ENCODE assay signal across 14 cellular contexts in the genomic region with DNA sequence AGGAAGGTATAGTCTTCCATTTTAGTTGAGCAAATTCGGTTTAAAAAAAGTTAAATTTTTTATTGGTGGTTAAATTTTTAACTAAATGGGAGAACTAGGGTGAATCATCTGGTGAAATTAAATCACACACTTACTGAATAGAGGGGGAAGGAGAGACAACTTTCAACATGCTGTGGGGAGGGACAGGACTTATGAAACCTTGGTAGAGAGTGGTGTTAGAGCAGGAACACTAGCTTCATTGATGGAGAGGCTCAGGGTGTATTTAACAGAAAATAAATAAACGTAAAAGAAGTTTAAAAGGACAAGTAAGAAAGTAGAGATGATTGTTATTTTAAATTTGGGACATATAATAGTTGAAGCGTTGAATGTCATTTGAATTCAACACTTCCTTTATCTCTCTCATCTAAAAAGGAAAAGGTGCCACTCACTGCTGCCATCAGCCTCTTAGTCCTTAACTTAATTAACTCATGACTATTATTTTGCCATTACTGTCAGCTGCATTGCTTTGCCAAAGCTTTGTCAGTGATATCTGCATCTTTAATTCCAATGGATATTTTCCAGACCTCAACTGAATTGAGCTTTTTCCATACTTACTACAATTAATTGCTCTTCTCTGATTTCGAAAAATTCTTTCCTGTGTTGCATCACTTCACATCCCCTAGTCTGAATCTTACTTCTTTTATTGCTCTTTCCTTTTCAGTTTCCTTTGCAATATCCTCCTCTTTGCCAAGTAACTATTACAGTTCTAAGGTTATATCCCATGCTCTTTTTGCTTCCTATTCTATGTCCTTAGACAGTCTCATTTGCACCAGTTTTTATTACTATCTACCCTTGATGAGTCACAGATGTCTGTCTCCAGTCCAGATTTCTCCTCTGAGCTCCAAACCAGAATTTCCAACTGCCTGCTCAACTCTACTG.
A peak's percentile ranks its signal among the peaks of the same experiment; 100 is the strongest.
DNase-seq lines count a peak whose midpoint lies in the region; ATAC-seq, FAIRE-seq and TF ChIP-seq lines count a peak whose summit lies in the region.
"Had no signal": no experiment of that assay in that cellular context is flagged by ENCODE, and none has a peak within 500 bp of the region (broad histone marks: within the 10 kb centered on the region; RNA-seq: fewer than 3 reads in every experiment).

No MANE protein-coding gene starts in this region.

- no peaks in the 10 kb centered on the region for H3K9me3 ChIP-seq in left lung
- H3K9me3 ChIP-seq in CD4-positive, alpha-beta memory T cell (ENCODE audit: control insufficient read depth in 1 of 2, low read length in 2 of 2) = no peaks in the 10 kb centered on the region

- CTCF ChIA-PET in CD4-positive, alpha-beta memory T cell (lab: Charles Lee; ENCODE audit: partially characterized antibody) = no interaction called here

- peak overlapping the region in 1 of 2 donors; percentile 70 for H3K27ac ChIP-seq in left lung
- H3K27ac ChIP-seq in CD4-positive, alpha-beta memory T cell (ENCODE audit: low read depth, low read length) = no peak overlapping the region

- H3K9me3 Mint-ChIP-seq in CD4-positive, alpha-beta memory T cell = peaks cover 0 to 7% (median 5%) of the 10 kb centered on the region in 8 donors
- H3K9me3 Mint-ChIP-seq: stimulated activated naive CD8-positive, alpha-beta T cell treated with anti-CD3 and anti-CD28 coated beads, Interleukin-15, Interleukin-2, amounts not matched to agents 100 ng/mL and 50 ng/mL, for 24 hours had no signal

- H3K27me3 ChIP-seq in bronchial epithelial cell (ENCODE audit: control insufficient read depth, insufficient read depth, low read length) = no peaks in the 10 kb centered on the region
- no peaks in the 10 kb centered on the region for H3K27me3 ChIP-seq in left lung
- H3K27me3 ChIP-seq in CD4-positive, alpha-beta memory T cell (ENCODE audit: insufficient read depth, low read length) = no peaks in the 10 kb centered on the region

- no peak for TF ChIP-seq CTCF in bronchial epithelial cell (IDR thresholded peaks at IDR 0.05; ENCODE audit: insufficient read depth, low read length, severe bottlenecking)
- no peak for TF ChIP-seq CTCF in left lung (IDR thresholded peaks at IDR 0.05)

- H3K36me3 Mint-ChIP-seq in CD4-positive, alpha-beta memory T cell = no peaks in the 10 kb centered on the region
- H3K36me3 Mint-ChIP-seq: CD8-positive, alpha-beta memory T cell had no signal

- H3K4me1 Mint-ChIP-seq in CD4-positive, alpha-beta memory T cell = no peaks in the 10 kb centered on the region
- H3K4me1 Mint-ChIP-seq: CD8-positive, alpha-beta memory T cell; central memory CD8-positive, alpha-beta T cell had no signal

- no peak overlapping the region for H3K4me3 Mint-ChIP-seq in CD4-positive, alpha-beta memory T cell
- H3K4me3 Mint-ChIP-seq: CD8-positive, alpha-beta memory T cell; central memory CD8-positive, alpha-beta T cell; stimulated activated naive CD8-positive, alpha-beta T cell treated with anti-CD3 and anti-CD28 coated beads, Interleukin-15, Interleukin-2, amounts not matched to agents 100 ng/mL and 50 ng/mL, for 24 hours had no signal

- no peak overlapping the region for H3K27ac Mint-ChIP-seq in CD4-positive, alpha-beta memory T cell
- H3K27ac Mint-ChIP-seq: CD8-positive, alpha-beta memory T cell; stimulated activated naive CD8-positive, alpha-beta T cell treated with anti-CD3 and anti-CD28 coated beads, Interleukin-15, Interleukin-2, amounts not matched to agents 100 ng/mL and 50 ng/mL, for 24 hours had no signal

- FAIRE-seq in bronchial epithelial cell (lab: Jason Lieb, UNC) = no peak
- FAIRE-seq: HepG2 had no signal

- H3K4me3 ChIP-seq in bronchial epithelial cell (ENCODE audit: low read depth, low read length) (no peak overlapping the region), left lung (no peak overlapping the region)
- H3K4me3 ChIP-seq in CD4-positive, alpha-beta memory T cell (ENCODE audit: low read length in 2 of 2) = no peak overlapping the region

- ATAC-seq in left lung = peak; percentile 72
- ATAC-seq: HepG2 had no signal

- H3K27me3 Mint-ChIP-seq in CD4-positive, alpha-beta memory T cell = no peaks in the 10 kb centered on the region
- H3K27me3 Mint-ChIP-seq: CD8-positive, alpha-beta memory T cell; central memory CD8-positive, alpha-beta T cell; stimulated activated naive CD8-positive, alpha-beta T cell treated with anti-CD3 and anti-CD28 coated beads, Interleukin-15, Interleukin-2, amounts not matched to agents 100 ng/mL and 50 ng/mL, for 24 hours had no signal

- H3K4me1 ChIP-seq in left lung = peaks cover 0 to 38% of the 10 kb centered on the region in 2 donors
- no peaks in the 10 kb centered on the region for H3K4me1 ChIP-seq in CD4-positive, alpha-beta memory T cell (ENCODE audit: insufficient read depth, low read length)

- DNase-seq in AG08395 (ENCODE audit: low spot score) (peak; percentile 74), LoVo (ENCODE audit: low spot score) (peak; percentile 50), bronchial epithelial cell (ENCODE audit: low read depth) (peak; percentile 41), left lung (no peak), NCI-H1694 (lab: John Stamatoyannopoulos, UW) (no peak)
- DNase-seq in stimulated activated CD4-positive, alpha-beta T cell treated with anti-CD3 and anti-CD28 coated beads, Interleukin-12 subunit alpha, Interleukin-12 subunit beta, amount 100 ng/mL, for 4 hours = no peak
- no peak for DNase-seq in CD4-positive, alpha-beta memory T cell
- no peak for DNase-seq in activated CD4-positive, alpha-beta T cell treated with anti-CD3 and anti-CD28 coated beads, Interleukin-2, amount 50 U/mL, for 1 hour
- DNase-seq: CD8-positive, alpha-beta memory T cell; hypothalamus; NCI-H2171 had no signal

- intact Hi-C loops in left lung (cut with DNase I) = loop anchor here in 1 of 2 donors (10.0 kb wide), 1 partner anchor 235 kb away; no protein-coding TSS in a partner anchor
- intact Hi-C loops in CD4-positive, alpha-beta memory T cell (cut with micrococcal nuclease) = no loop called here

- no peaks in the 10 kb centered on the region for H3K36me3 ChIP-seq in bronchial epithelial cell (ENCODE audit: control insufficient read depth, insufficient read depth, low read length)
- H3K36me3 ChIP-seq in left lung = no peaks in the 10 kb centered on the region
- no peaks in the 10 kb centered on the region for H3K36me3 ChIP-seq in CD4-positive, alpha-beta memory T cell (ENCODE audit: insufficient read depth, low read length)

- POLR2A ChIA-PET in CD4-positive, alpha-beta memory T cell (lab: Charles Lee; ENCODE audit: partially characterized antibody) = no interaction called here

Comparison
In these comparisons a context has a peak if more than half of its experiments do, and no peak if none do; other contexts are left out.
1. DNase-seq: peak in AG08395 (single experiment), LoVo (single experiment) and bronchial epithelial cell (single experiment); none in left lung (0 of 2), stimulated activated CD4-positive, alpha-beta T cell treated with anti-CD3 and anti-CD28 coated beads, Interleukin-12 subunit alpha, Interleukin-12 subunit beta, amount 100 ng/mL, for 4 hours (single experiment), NCI-H1694 (single experiment), CD4-positive, alpha-beta memory T cell (0 of 5) and activated CD4-positive, alpha-beta T cell treated with anti-CD3 and anti-CD28 coated beads, Interleukin-2, amount 50 U/mL, for 1 hour (single experiment).